25 cellular contexts compared by ENCODE assay signal in the genomic region with DNA sequence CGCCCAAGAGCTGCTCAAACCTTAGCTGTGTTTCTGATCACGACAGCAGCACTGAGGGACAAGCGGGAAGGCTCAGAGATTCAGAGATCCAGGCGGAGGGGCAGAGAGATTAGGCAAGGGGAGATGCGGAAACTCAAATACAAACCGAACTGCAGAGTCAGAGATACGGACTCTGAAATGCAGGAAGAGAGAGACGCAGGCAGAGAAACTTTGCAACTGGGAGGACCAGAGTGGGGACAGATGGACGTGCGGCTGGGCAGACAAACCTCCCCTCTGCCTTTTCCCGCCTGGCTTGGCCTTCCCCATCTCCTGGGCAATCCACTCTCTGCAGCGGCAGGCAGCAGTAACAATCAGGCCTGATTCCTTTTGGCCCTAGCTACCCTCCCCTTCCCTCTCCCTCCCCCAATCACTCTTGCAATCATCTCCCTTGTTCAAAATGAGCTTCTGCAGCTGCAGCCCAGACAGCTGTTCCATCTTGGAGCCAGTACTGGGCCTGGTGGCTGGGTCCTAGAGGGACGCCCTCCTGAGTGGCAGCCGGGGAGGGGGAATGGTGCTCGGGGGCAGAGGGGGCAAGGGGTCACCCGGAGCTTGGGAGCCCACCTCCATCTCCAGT. TPM values are rescaled to one million over a fixed set of nuclear protein-coding genes. Genes with fewer than 3 reads are reported as not detected.
DNase-seq lines count a peak whose midpoint lies in the region; ATAC-seq and TF ChIP-seq lines count a peak whose summit lies in the region.
"Had no signal": no experiment of that assay in that cellular context is flagged by ENCODE, and none has a peak within 500 bp of the region (broad histone marks: within the 10 kb centered on the region; RNA-seq: fewer than 3 reads in every experiment).

No MANE protein-coding gene starts in this region.

- H3K36me3 Mint-ChIP-seq in GM23338 (ENCODE audit: low read depth) (peaks cover 8% of the 10 kb centered on the region), endothelial cell (ENCODE audit: low read depth, unreplicated experiment) (no peaks in the 10 kb centered on the region)
- H3K36me3 Mint-ChIP-seq: activated naive CD4-positive, alpha-beta T cell treated with anti-CD3 and anti-CD28 coated beads, Interleukin-2, amount 50 U/mL, for 72 hours; naive thymus-derived CD8-positive, alpha-beta T cell had no signal

- no peak overlapping the region for H3K23ac ChIP-seq in neuronal stem cell (ENCODE audit: low read depth, low read length, poor library complexity)

- H3K36me3 ChIP-seq in GM23338 (ENCODE audit: insufficient read depth) (no peaks in the 10 kb centered on the region), neuronal stem cell (replicated peaks in 1 of 2; ENCODE audit: control insufficient read depth in 2 of 2, insufficient read depth in 2 of 2, low read length in 2 of 2) (no peaks in the 10 kb centered on the region), gastroesophageal sphincter (no peaks in the 10 kb centered on the region)
- H3K36me3 ChIP-seq: ascending aorta, HAP-1 had no signal

- H3K79me2 ChIP-seq in GM23338 (replicated peaks; ENCODE audit: insufficient read depth), result peaks cover 70% of the 10 kb centered on the region

- H3K18ac ChIP-seq in neuronal stem cell (ENCODE audit: low read length), result no peak overlapping the region

- no peak overlapping the region for H3K4me3 Mint-ChIP-seq in GM23338
- H3K4me3 Mint-ChIP-seq in endothelial cell (ENCODE audit: unreplicated experiment), result no peak overlapping the region
- H3K4me3 Mint-ChIP-seq: activated T-helper 1 cell treated with anti-CD3 and anti-CD28 coated beads, Interleukin-12 subunit alpha, Interleukin-12 subunit beta, Interleukin-2, Interleukin-4 antibody, amounts not matched to agents 30 ng/mL and 10 ng/mL and 1 ng/mL, durations not matched to agents 14 hours and 24 hours and 36 hours; central memory CD8-positive, alpha-beta T cell; naive thymus-derived CD8-positive, alpha-beta T cell; T-helper 1 cell treated with Interleukin-12 subunit alpha and Interleukin-12 subunit beta and Interleukin-4 antibody, amounts not matched to agents 30 μg/mL and 1 μg/mL, for 36 hours had no signal

- no peaks in the 10 kb centered on the region for H3K27me3 ChIP-seq in GM23338 (ENCODE audit: insufficient read depth)
- peaks cover 0 to 9% (median 8%) of the 10 kb centered on the region in 3 experiments for H3K27me3 ChIP-seq in neuronal stem cell (ENCODE audit: control insufficient read depth in 3 of 3, insufficient read depth in 3 of 3, low read depth in 1 of 3, low read length in 3 of 3)
- peaks cover 83% of the 10 kb centered on the region for H3K27me3 ChIP-seq in gastroesophageal sphincter
- H3K27me3 ChIP-seq: ascending aorta had no signal

- H3K4me1 ChIP-seq in GM23338 (ENCODE audit: insufficient read depth), result no peaks in the 10 kb centered on the region; the same call in 1 of the 2 replicates
- H3K4me1 ChIP-seq in neuronal stem cell (ENCODE audit: control insufficient read depth in 2 of 2, insufficient read depth in 1 of 2, low read depth in 1 of 2, low read length in 2 of 2), result no peaks in the 10 kb centered on the region
- no peaks in the 10 kb centered on the region for H3K4me1 ChIP-seq in gastroesophageal sphincter
- H3K4me1 ChIP-seq: ascending aorta, HAP-1, parathyroid adenoma had no signal

- H3K4ac ChIP-seq in neuronal stem cell (ENCODE audit: low read length), result no peak overlapping the region

- ATAC-seq in GM23338 (peak; percentile 57), left cardiac atrium (peak; percentile 30 to 60), GM21526 (IDR thresholded peaks at IDR 0.05; ENCODE audit: low FRiP score, unreplicated experiment) (no peak), gastroesophageal sphincter (no peak)
- ATAC-seq: activated naive CD4-positive, alpha-beta T cell treated with anti-CD3 and anti-CD28 coated beads, Interleukin-2, amount 50 U/mL, for 72 hours; naive thymus-derived CD8-positive, alpha-beta T cell; PC-3 had no signal

- no peak overlapping the region for H3K9ac ChIP-seq in neuronal stem cell (ENCODE audit: low read depth, low read length, poor library complexity)
- H3K9ac ChIP-seq: parathyroid adenoma had no signal

- no peak overlapping the region for H4K91ac ChIP-seq in neuronal stem cell (ENCODE audit: low read depth, low read length, poor library complexity)

- H3K9me3 ChIP-seq in neuronal stem cell (replicated peaks in 1 of 2; ENCODE audit: control insufficient read depth in 2 of 2, insufficient read depth in 1 of 2, low read depth in 1 of 2, low read length in 2 of 2) (no peaks in the 10 kb centered on the region), gastroesophageal sphincter (no peaks in the 10 kb centered on the region)
- H3K9me3 ChIP-seq: ascending aorta, HAP-1 had no signal

- no peak overlapping the region for H4K8ac ChIP-seq in neuronal stem cell (ENCODE audit: low read depth, low read length)

- H3K27me3 Mint-ChIP-seq in GM23338 (ENCODE audit: insufficient read depth, low read depth, poor library complexity) (no peaks in the 10 kb centered on the region), endothelial cell (ENCODE audit: unreplicated experiment) (no peaks in the 10 kb centered on the region)

- H3K4me1 Mint-ChIP-seq in GM23338 (peaks cover 9% of the 10 kb centered on the region), endothelial cell (ENCODE audit: unreplicated experiment) (no peaks in the 10 kb centered on the region)
- H3K4me1 Mint-ChIP-seq: central memory CD8-positive, alpha-beta T cell had no signal

- no peaks in the 10 kb centered on the region for H3K9me2 ChIP-seq in GM23338 (ENCODE audit: insufficient read depth)

- H3K79me1 ChIP-seq in neuronal stem cell (ENCODE audit: low read depth, low read length), result no peaks in the 10 kb centered on the region

- no peaks in the 10 kb centered on the region for H3K9me3 Mint-ChIP-seq in GM23338
- no peaks in the 10 kb centered on the region for H3K9me3 Mint-ChIP-seq in endothelial cell (ENCODE audit: unreplicated experiment)
- H3K9me3 Mint-ChIP-seq: activated naive CD4-positive, alpha-beta T cell treated with anti-CD3 and anti-CD28 coated beads, Interleukin-2, amount 50 U/mL, for 72 hours; activated T-helper 1 cell treated with anti-CD3 and anti-CD28 coated beads, Interleukin-12 subunit alpha, Interleukin-12 subunit beta, Interleukin-2, Interleukin-4 antibody, amounts not matched to agents 30 ng/mL and 10 ng/mL and 1 ng/mL, durations not matched to agents 14 hours and 24 hours and 36 hours; central memory CD8-positive, alpha-beta T cell; T-helper 1 cell treated with Interleukin-12 subunit alpha and Interleukin-12 subunit beta and Interleukin-4 antibody, amounts not matched to agents 30 μg/mL and 1 μg/mL, for 36 hours had no signal

- no peak for TF ChIP-seq EP300 in gastroesophageal sphincter (IDR thresholded peaks at IDR 0.05)

- H3K27ac Mint-ChIP-seq in GM23338 (no peak overlapping the region), endothelial cell (ENCODE audit: unreplicated experiment) (no peak overlapping the region)
- H3K27ac Mint-ChIP-seq: activated naive CD4-positive, alpha-beta T cell treated with anti-CD3 and anti-CD28 coated beads, Interleukin-2, amount 50 U/mL, for 72 hours; activated T-helper 1 cell treated with anti-CD3 and anti-CD28 coated beads, Interleukin-12 subunit alpha, Interleukin-12 subunit beta, Interleukin-2, Interleukin-4 antibody, amounts not matched to agents 30 ng/mL and 10 ng/mL and 1 ng/mL, durations not matched to agents 14 hours and 24 hours and 36 hours; T-helper 1 cell treated with Interleukin-12 subunit alpha and Interleukin-12 subunit beta and Interleukin-4 antibody, amounts not matched to agents 30 μg/mL and 1 μg/mL, for 36 hours had no signal

- H3K4me3 ChIP-seq in GM23338, result no peak overlapping the region
- no peak overlapping the region for H3K4me3 ChIP-seq in neuronal stem cell (ENCODE audit: low read length in 2 of 2)
- no peak overlapping the region for H3K4me3 ChIP-seq in gastroesophageal sphincter
- H3K4me3 ChIP-seq: ascending aorta, HAP-1 had no signal

- no peak overlapping the region for H2BK120ac ChIP-seq in neuronal stem cell (ENCODE audit: low read depth, low read length)

- intact Hi-C loops in left cardiac atrium (cut with DNase I), result no loop called here

- H3K4me2 ChIP-seq in GM23338 (peak overlapping the region; percentile 20; the same call in 1 of the 2 replicates), neuronal stem cell (ENCODE audit: insufficient read depth, low read length, poor library complexity, severe bottlenecking) (no peak overlapping the region)

- H2BK12ac ChIP-seq in neuronal stem cell (ENCODE audit: low read length), result no peak overlapping the region

- TF ChIP-seq CTCF in GM23338 (conservative IDR thresholded peaks at IDR 0.05; ENCODE audit: low read depth in 2 of 2), result no peak
- TF ChIP-seq CTCF in gastroesophageal sphincter (IDR thresholded peaks at IDR 0.05), result no peak
- TF ChIP-seq CTCF in endothelial cell (IDR thresholded peaks at IDR 0.05; ENCODE audit: unreplicated experiment), result no peak

- H4K20me1 ChIP-seq in GM23338 (replicated peaks; ENCODE audit: insufficient read depth), result peaks cover 36% of the 10 kb centered on the region

- TF ChIP-seq POLR2A in gastroesophageal sphincter (IDR thresholded peaks at IDR 0.05), result no peak

- whole genome bisulfite sequencing in neuronal stem cell (ENCODE audit: extremely low coverage in 2 of 2, insufficient read length in 2 of 2, insufficient replicate concordance in 1 of 2), 2 donors, result no CpG with 5 or more reads among the region's 16 CpGs
- WGBS in gastroesophageal sphincter (ENCODE audit: low coverage in 1 of 2), 2 donors, result 24 to 41% methylated on average over 10 to 11 of the region's 16 CpGs

- H2AK5ac ChIP-seq in neuronal stem cell (ENCODE audit: low read depth, low read length), result no peak overlapping the region

- H2AFZ ChIP-seq in GM23338, result no peak overlapping the region
- H2AFZ ChIP-seq in neuronal stem cell (ENCODE audit: low read length), result peak overlapping the region; percentile 72
- H2AFZ ChIP-seq: parathyroid adenoma had no signal

- H3K14ac ChIP-seq in neuronal stem cell (ENCODE audit: low read length), result no peak overlapping the region

- H3K27ac ChIP-seq in GM23338 (ENCODE audit: low read depth) (no peak overlapping the region), neuronal stem cell (replicated peaks; ENCODE audit: low read length) (no peak overlapping the region), gastroesophageal sphincter (no peak overlapping the region)
- H3K27ac ChIP-seq: ascending aorta, epithelial cell of prostate, parathyroid adenoma had no signal

- no peak overlapping the region for H2BK5ac ChIP-seq in neuronal stem cell (ENCODE audit: low read length)

- no peak overlapping the region for H2BK15ac ChIP-seq in neuronal stem cell (ENCODE audit: low read length)

- 0 out of 2 replicates have a peak, but pooled peaks cover 4% of the 10 kb centered on the region for H3F3A ChIP-seq in GM23338 (replicated peaks; ENCODE audit: low read depth)

- DNase-seq in GM23338 (ENCODE audit: low spot score) (no peak), SK-N-DZ (ENCODE audit: low spot score) (peak; percentile 49), left cardiac atrium (no peak), neuronal stem cell (ENCODE audit: low spot score) (no peak), endothelial cell (ENCODE audit: low spot score) (no peak)
- DNase-seq: activated CD4-positive, alpha-beta T cell treated with anti-CD3 and anti-CD28 coated beads for 48 hours; KBM-7; kidney; mesenchymal stem cell; naive thymus-derived CD8-positive, alpha-beta T cell; NCI-H1694; NCI-H2171 treated with DMSO at 0.1 percent for 48 hours; NCI-H748 treated with DMSO at 0.1 percent for 48 hours; PC-3; SIG-M5 had no signal

RNA-seq across cellular contexts. Expression of a gene that starts 29.7 kb away (rescaled TPM):
- 117 and 125 TPM in 2 replicates for total RNA-seq in GM23338 (2014; rRNA removed; shearing (Covaris generic))
- polyA plus RNA-seq in GM23338 (2016; fragmentation: Nextera tagmentation; extraction: Ambion mirVana), result 58.1 and 62.1 TPM in 2 replicates
- polyA plus RNA-seq in SK-N-DZ (2014; cell fraction: cytosol; rRNA removed), result 27.1 and 50.2 TPM in 2 replicates
- polyA plus RNA-seq in SK-N-DZ (2014; cell fraction: nucleus; rRNA removed), result 11.8 and 26.8 TPM in 2 replicates
- total RNA-seq in left cardiac atrium (10 to 100 TPM in 1 of 2 donors, 1 to 10 TPM in 1; 9.0 to 10.8 TPM), gastroesophageal sphincter (10 to 100 TPM in 1 of 4 donors, 1 to 10 TPM in 3; 2.6 to 21.9 (median 8.5) TPM), endothelial cell (ENCODE audit: unreplicated experiment) (12.0 TPM)
- 16.6 TPM for polyA plus RNA-seq in neuronal stem cell (2013, experiment 1 of 2)
- polyA plus RNA-seq in neuronal stem cell (2013, experiment 2 of 2), result 17.4 TPM

Comparison
In these comparisons a context has a peak if more than half of its experiments do, and no peak if none do; other contexts are left out.
1. ATAC-seq: peak in GM23338 (single experiment) and left cardiac atrium (2 of 2); none in GM21526 (single experiment) and gastroesophageal sphincter (single experiment).